In the genomic region with DNA sequence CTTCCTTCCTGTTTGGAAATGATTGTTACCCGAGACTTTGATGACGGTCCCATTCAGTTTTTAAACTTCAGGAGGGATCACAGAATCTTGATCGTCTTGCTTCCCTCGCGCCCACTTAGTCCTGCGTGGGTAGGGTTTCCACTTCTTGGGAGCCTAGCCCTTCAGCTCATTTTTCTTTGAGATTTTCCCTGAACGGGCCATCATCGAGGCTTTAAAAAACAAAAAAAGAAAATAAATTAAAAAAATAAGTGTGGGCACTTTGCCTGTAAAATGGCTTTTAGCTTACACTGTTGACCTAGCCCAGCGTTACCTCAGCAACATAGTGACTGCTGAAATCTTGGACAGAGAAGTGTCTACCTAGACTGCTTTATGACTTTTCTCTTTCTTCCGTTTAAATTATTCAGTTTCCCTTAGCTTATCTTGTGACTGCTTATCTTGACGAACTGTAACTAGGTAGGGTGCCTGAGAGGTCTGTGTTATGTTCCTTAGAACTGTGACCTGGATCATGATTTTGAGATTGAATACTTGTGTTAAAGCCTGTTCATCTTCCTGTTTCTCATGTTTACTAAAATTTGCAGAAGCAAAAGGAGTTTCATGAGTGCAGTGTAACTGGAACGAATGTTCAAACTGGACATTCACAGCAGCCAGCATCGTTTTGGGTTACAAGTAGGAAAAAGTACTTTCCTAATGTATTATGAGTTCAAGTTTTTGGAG, we compare ENCODE assay signal across 8 cellular contexts. TPM values are rescaled to one million over a fixed set of nuclear protein-coding genes. Genes with fewer than 3 reads are reported as not detected.
DNase-seq lines count a peak whose midpoint lies in the region; ATAC-seq and TF ChIP-seq lines count a peak whose summit lies in the region.

No MANE protein-coding gene starts in this region.

- H3F3A ChIP-seq in MM.1S (ENCODE audit: insufficient read depth, low read length) = peaks cover 14% of the 10 kb centered on the region; the same call in 1 of the 2 replicates

- H3K4me1 ChIP-seq in MM.1S (ENCODE audit: low read length) = peaks cover 13% of the 10 kb centered on the region
- H3K4me1 ChIP-seq in iPS-18a (ENCODE audit: control insufficient read depth, low read depth, low read length) = peaks cover 7% of the 10 kb centered on the region
- peaks cover 10 to 61% (median 30%) of the 10 kb centered on the region in 6 donors for H3K4me1 ChIP-seq in spleen

- no peak for TF ChIP-seq CTCF in MM.1S (IDR thresholded peaks at IDR 0.05; ENCODE audit: low read length)
- no peak for TF ChIP-seq CTCF in spleen (IDR thresholded peaks at IDR 0.05 in 8 of 11, conservative IDR thresholded peaks at IDR 0.05 in 3 of 11)

- H3K4me2 ChIP-seq in MM.1S (ENCODE audit: low read depth, low read length) = peak overlapping the region; percentile 70

- ATAC-seq in stimulated activated naive CD8-positive, alpha-beta T cell treated with anti-CD3 and anti-CD28 coated beads, Interleukin-15, Interleukin-2, amounts not matched to agents 100 U/mL and 50 U/mL, for 24 hours = no peak

- H3K27me3 Mint-ChIP-seq in stimulated activated naive CD8-positive, alpha-beta T cell treated with anti-CD3 and anti-CD28 coated beads, Interleukin-15, Interleukin-2, amounts not matched to agents 100 ng/mL and 50 ng/mL, for 24 hours = no peaks in the 10 kb centered on the region

- peak overlapping the region; percentile 92 for H3K4me3 Mint-ChIP-seq in stimulated activated naive CD8-positive, alpha-beta T cell treated with anti-CD3 and anti-CD28 coated beads, Interleukin-15, Interleukin-2, amounts not matched to agents 100 ng/mL and 50 ng/mL, for 24 hours

- peak overlapping the region; percentile 91 for H3K27ac Mint-ChIP-seq in stimulated activated naive CD8-positive, alpha-beta T cell treated with anti-CD3 and anti-CD28 coated beads, Interleukin-15, Interleukin-2, amounts not matched to agents 100 ng/mL and 50 ng/mL, for 24 hours

- intact Hi-C loops in spleen (cut with DNase I; ENCODE audit: low total_unique reads) = no loop called here

- no peaks in the 10 kb centered on the region for H3K36me3 ChIP-seq in MM.1S (replicated peaks; ENCODE audit: insufficient read depth, low read length)
- no peaks in the 10 kb centered on the region for H3K36me3 ChIP-seq in iPS-18a (ENCODE audit: control insufficient read depth, low read depth, low read length)
- peaks cover 0 to 11% (median 0%) of the 10 kb centered on the region in 6 donors for H3K36me3 ChIP-seq in spleen

- WGBS in spleen, 5 donors = 1 to 4% (median 3%) methylated on average over 13 of the region's 13 CpGs

- H3K27me3 ChIP-seq in MM.1S (replicated peaks; ENCODE audit: insufficient read depth, low read length) (no peaks in the 10 kb centered on the region), iPS-18a (ENCODE audit: control insufficient read depth, insufficient read depth, low read length) (no peaks in the 10 kb centered on the region), spleen (replicated peaks in 1 of 7) (no peaks in the 10 kb centered on the region)

- peaks cover 44% of the 10 kb centered on the region for H3K4me1 Mint-ChIP-seq in stimulated activated naive CD8-positive, alpha-beta T cell treated with anti-CD3 and anti-CD28 coated beads, Interleukin-15, Interleukin-2, amounts not matched to agents 100 ng/mL and 50 ng/mL, for 24 hours (ENCODE audit: low read depth)

- H3K9me3 ChIP-seq in MM.1S (replicated peaks; ENCODE audit: insufficient read depth, low read length) = no peaks in the 10 kb centered on the region
- H3K9me3 ChIP-seq in iPS-18a (ENCODE audit: control insufficient read depth, low read depth, low read length) = no peaks in the 10 kb centered on the region
- H3K9me3 ChIP-seq in spleen = no peaks in the 10 kb centered on the region

- H4K20me1 ChIP-seq in MM.1S (ENCODE audit: insufficient read depth, low read length) = no peaks in the 10 kb centered on the region

- peak overlapping the region; percentile 93 for H3K9ac ChIP-seq in MM.1S (ENCODE audit: low read length)
- H3K9ac ChIP-seq in iPS-18a (ENCODE audit: low read length) = peak overlapping the region; percentile 87

- peak overlapping the region; percentile 71 for H2AFZ ChIP-seq in MM.1S (ENCODE audit: low read length)

- DNase-seq in stimulated activated naive CD8-positive, alpha-beta T cell treated with anti-CD3 and anti-CD28 coated beads, Interleukin-15, Interleukin-2, amounts not matched to agents 100 U/mL and 50 U/mL, for 24 hours = no peak
- peak; percentile 43 for DNase-seq in MM.1S
- peak; percentile 58 for DNase-seq in astrocyte of the hippocampus (ENCODE audit: low read depth, low spot score)
- no peak for DNase-seq in spleen
- DNase-seq in NCI-H128 (lab: John Stamatoyannopoulos, UW; ENCODE audit: unreplicated experiment) = no peak
- no peak for DNase-seq in NCI-H82 (lab: John Stamatoyannopoulos, UW)

- H3K27ac ChIP-seq in MM.1S (ENCODE audit: low read length) (peak overlapping the region; percentile 72; the same call in 1 of the 2 replicates), iPS-18a (ENCODE audit: low read length) (peak overlapping the region; percentile 69), spleen (peak overlapping the region; percentile 71 to 96 (median 93))

- peaks cover 56% of the 10 kb centered on the region for H3K79me2 ChIP-seq in MM.1S (ENCODE audit: low read length)

- no peaks in the 10 kb centered on the region for H3K9me3 Mint-ChIP-seq in stimulated activated naive CD8-positive, alpha-beta T cell treated with anti-CD3 and anti-CD28 coated beads, Interleukin-15, Interleukin-2, amounts not matched to agents 100 ng/mL and 50 ng/mL, for 24 hours

- no peaks in the 10 kb centered on the region for H3K9me2 ChIP-seq in MM.1S (replicated peaks; ENCODE audit: insufficient read depth, low read length)

- TF ChIP-seq POLR2A in spleen (IDR thresholded peaks at IDR 0.05) = no peak

- H3K36me3 Mint-ChIP-seq in stimulated activated naive CD8-positive, alpha-beta T cell treated with anti-CD3 and anti-CD28 coated beads, Interleukin-15, Interleukin-2, amounts not matched to agents 100 ng/mL and 50 ng/mL, for 24 hours (ENCODE audit: low read depth) = peaks cover 4% of the 10 kb centered on the region

- H3K4me3 ChIP-seq in MM.1S (ENCODE audit: low read length) = peak overlapping the region; percentile 95
- peak overlapping the region; percentile 96 for H3K4me3 ChIP-seq in iPS-18a (ENCODE audit: low read length)
- H3K4me3 ChIP-seq in spleen = peak overlapping the region; percentile 74 to 93 (median 83)

RNA-seq across cellular contexts. Expression of gene WWP2, which starts 0.9 kb away (rescaled TPM):
- total RNA-seq in spleen = 100 to 1,000 TPM in 1 of 7 donors, 10 to 100 TPM in 6; 57.4 to 109 (median 74.6) TPM
- polyA plus RNA-seq in spleen = 10 to 100 TPM; 13.7 to 33.9 (median 18.9) TPM

RNA-seq across cellular contexts. Expression of gene NOB1, which starts 8.3 kb away (rescaled TPM):
- 10 to 100 TPM; 39.1 to 44.7 (median 39.7) TPM for total RNA-seq in spleen
- polyA plus RNA-seq in spleen = 10 to 100 TPM; 35.1 to 48.8 (median 46.1) TPM

RNA-seq across cellular contexts. Expression of gene NQO1, which starts 36.6 kb away (rescaled TPM):
- total RNA-seq in spleen = 10 to 100 TPM in 6 of 7 donors, 1 to 10 TPM in 1; 9.2 to 70.6 (median 24.0) TPM
- 10 to 100 TPM; 13.0 to 25.6 (median 13.4) TPM for polyA plus RNA-seq in spleen

Comparison
In these comparisons a context has a peak if more than half of its experiments do, and no peak if none do; other contexts are left out.
1. DNase-seq: peak in MM.1S (single experiment) and astrocyte of the hippocampus (single experiment); none in stimulated activated naive CD8-positive, alpha-beta T cell treated with anti-CD3 and anti-CD28 coated beads, Interleukin-15, Interleukin-2, amounts not matched to agents 100 U/mL and 50 U/mL, for 24 hours (single experiment), spleen (single experiment), NCI-H128 (single experiment) and NCI-H82 (single experiment).
2. Peak in every context shown above with its lines, with median percentiles within 50 percentile points of each other: H3K27ac ChIP-seq and H3K4me3 ChIP-seq.